In genomic region chrX:29671426-29671825, GRCh38 we compare ENCODE assay signal across 24 cellular contexts.
DNase-seq lines count a peak whose midpoint lies in the region; ATAC-seq, FAIRE-seq and TF ChIP-seq lines count a peak whose summit lies in the region.
"Had no signal": no experiment of that assay in that cellular context is flagged by ENCODE, and none has a peak within 500 bp of the region (broad histone marks: within the 10 kb centered on the region; RNA-seq: fewer than 3 reads in every experiment).

No MANE protein-coding gene starts in this region.

- CTCF ChIA-PET in IMR-90 (lab: Yijun Ruan, JAX): no interaction called here

- no peak overlapping the region; the same call in 1 of the 2 replicates for H3K14ac ChIP-seq in IMR-90 (replicated peaks; ENCODE audit: low read depth, low read length)

- no peaks in the 10 kb centered on the region for H3K79me2 ChIP-seq in astrocyte (ENCODE audit: insufficient read depth, low read length)

- no peak overlapping the region for H3K4me3 Mint-ChIP-seq in astrocyte (ENCODE audit: unreplicated experiment)
- H3K4me3 Mint-ChIP-seq: CD4-positive, alpha-beta T cell; GM23338 had no signal

- ATAC-seq in IMR-90 (ENCODE audit: low read depth): peak; percentile 35
- no peak for ATAC-seq in HG03175 (IDR thresholded peaks at IDR 0.05; ENCODE audit: unreplicated experiment)
- ATAC-seq: GM23338, HCT116 had no signal

- no peaks in the 10 kb centered on the region for H3K27me3 ChIP-seq in IMR-90 (ENCODE audit: control insufficient read depth, insufficient read depth, low read length)
- no peaks in the 10 kb centered on the region for H3K27me3 ChIP-seq in astrocyte (ENCODE audit: insufficient read depth, low read length)
- H3K27me3 ChIP-seq in colonic mucosa: no peaks in the 10 kb centered on the region
- H3K27me3 ChIP-seq: BLaER1 treated with 17β-estradiol and CSF1 and Interleukin-3, amounts not matched to agents 10 nM and 100 nM; SJSA1 had no signal

- TF ChIP-seq RAD21 in IMR-90 (IDR thresholded peaks at IDR 0.05; ENCODE audit: low read length): no peak

- H4K5ac ChIP-seq in IMR-90 (ENCODE audit: low read depth, low read length): no peak overlapping the region

- H3K9ac ChIP-seq in IMR-90 (ENCODE audit: low read depth, low read length) (no peak overlapping the region), astrocyte (ENCODE audit: low read length) (no peak overlapping the region), colonic mucosa (ENCODE audit: low read depth in 2 of 2, low read length in 2 of 2) (no peak overlapping the region)
- H3K9ac ChIP-seq: BLaER1 treated with 17β-estradiol and CSF1 and Interleukin-3, amounts not matched to agents 10 nM and 100 nM had no signal

- H2AFZ ChIP-seq in IMR-90 (replicated peaks; ENCODE audit: low read length, poor library complexity) (no peak overlapping the region), astrocyte (ENCODE audit: low read depth, low read length) (no peak overlapping the region)
- H2AFZ ChIP-seq: GM23338 had no signal

- DNase-seq in IMR-90 (peak; percentile 62), astrocyte (ENCODE audit: low read depth) (peak; percentile 27), fibroblast of gingiva (ENCODE audit: low read depth) (peak; percentile 19), NK-92 (lab: John Stamatoyannopoulos, UW; ENCODE audit: unreplicated experiment) (no peak), colonic mucosa (no peak)
- no peak for DNase-seq in activated CD8-positive, alpha-beta memory T cell treated with anti-CD3 and anti-CD28 coated beads, Interleukin-2, amount 50 U/mL, for 48 hours
- DNase-seq: AML-193; CD4-positive, alpha-beta T cell; COR-L47; DMS53; Karpas-422; MV-4-11; NCI-H1105 treated with DMSO at 0.1 percent for 48 hours; NCI-H2029 treated with DMSO at 0.1 percent for 48 hours; NCI-H526 treated with DMSO at 0.1 percent for 48 hours; Right ventricle myocardium superior; RPMI8226 had no signal

- intact Hi-C loops in IMR-90 (cut with micrococcal nuclease) (no loop called here), colonic mucosa (cut with DNase I) (no loop called here)

- dilution Hi-C loops in IMR-90 (cut with HindIII; ENCODE audit: low sequenced_read_pairs, unreplicated experiment): no loop called here

- TF ChIP-seq CTCF in IMR-90 (conservative IDR thresholded peaks at IDR 0.05; ENCODE audit: low read depth, low read length) (no peak), astrocyte (IDR thresholded peaks at IDR 0.05; ENCODE audit: insufficient read depth, low read depth, low read length) (no peak), colonic mucosa (IDR thresholded peaks at IDR 0.05) (no peak)

- no TSS peak for BruUV-seq in IMR-90 (replicated peaks; lab: Mats Ljungman, UMichigan)

- in situ Hi-C loops in IMR-90 (cut with MboI; ENCODE audit: low sequenced_read_pairs): no loop called here

- H2AK9ac ChIP-seq in IMR-90 (replicated peaks; ENCODE audit: low read depth, low read length, poor library complexity): no peak overlapping the region

- H3K36me3 Mint-ChIP-seq in astrocyte (ENCODE audit: low read depth, unreplicated experiment): no peaks in the 10 kb centered on the region

- H3K27ac ChIP-seq in IMR-90 (ENCODE audit: insufficient read depth, low read length): no peak overlapping the region
- H3K27ac ChIP-seq in astrocyte (ENCODE audit: low read depth, low read length): no peak overlapping the region
- H3K27ac ChIP-seq in colonic mucosa: no peak overlapping the region
- H3K27ac ChIP-seq: BLaER1 treated with 17β-estradiol and CSF1 and Interleukin-3, amounts not matched to agents 10 nM and 100 nM; SJSA1 had no signal

- no peak overlapping the region for H3K23ac ChIP-seq in IMR-90 (ENCODE audit: low read depth, low read length)

- no peaks in the 10 kb centered on the region for H3K9me3 Mint-ChIP-seq in astrocyte (ENCODE audit: unreplicated experiment)
- H3K9me3 Mint-ChIP-seq: GM23338 had no signal

- H3K27ac Mint-ChIP-seq in astrocyte (ENCODE audit: unreplicated experiment): no peak overlapping the region
- H3K27ac Mint-ChIP-seq: CD4-positive, alpha-beta T cell; GM23338 had no signal

- H2BK20ac ChIP-seq in IMR-90 (ENCODE audit: low read depth, low read length): no peak overlapping the region

- peak; percentile 26 for FAIRE-seq in astrocyte (lab: Jason Lieb, UNC)
- FAIRE-seq: A204.1, G401.6 had no signal

- H3K4me3 ChIP-seq in IMR-90 (ENCODE audit: insufficient read depth, low read depth, low read length): no peak overlapping the region
- H3K4me3 ChIP-seq in astrocyte (ENCODE audit: insufficient read depth, low read depth, low read length): no peak overlapping the region
- H3K4me3 ChIP-seq in colonic mucosa: no peak overlapping the region
- H3K4me3 ChIP-seq: BLaER1 treated with 17β-estradiol and CSF1 and Interleukin-3, amounts not matched to agents 10 nM and 100 nM; GM23338; SJSA1 had no signal

- H4K8ac ChIP-seq in IMR-90 (ENCODE audit: low read depth in 2 of 2, low read length in 2 of 2): no peak overlapping the region

- H4K20me1 ChIP-seq in IMR-90 (ENCODE audit: insufficient read depth, low read length): no peaks in the 10 kb centered on the region
- no peaks in the 10 kb centered on the region for H4K20me1 ChIP-seq in astrocyte (ENCODE audit: insufficient read depth, low read length)
- H4K20me1 ChIP-seq: BLaER1 treated with 17β-estradiol and CSF1 and Interleukin-3, amounts not matched to agents 10 nM and 100 nM had no signal

- H3K56ac ChIP-seq in IMR-90 (ENCODE audit: extremely low read depth, insufficient read depth, low read length): no peak overlapping the region

- no peaks in the 10 kb centered on the region for H3K79me1 ChIP-seq in IMR-90 (ENCODE audit: low read depth in 1 of 2, low read length in 2 of 2)

- H2BK5ac ChIP-seq in IMR-90 (ENCODE audit: low read depth, low read length, poor library complexity, severe bottlenecking): no peak overlapping the region

- no peaks in the 10 kb centered on the region for H3K9me3 ChIP-seq in IMR-90 (ENCODE audit: control insufficient read depth, insufficient read depth, low read length)
- no peaks in the 10 kb centered on the region for H3K9me3 ChIP-seq in astrocyte (ENCODE audit: insufficient read depth, low read depth, low read length)
- H3K9me3 ChIP-seq in colonic mucosa: no peaks in the 10 kb centered on the region
- H3K9me3 ChIP-seq: BLaER1 treated with 17β-estradiol and CSF1 and Interleukin-3, amounts not matched to agents 10 nM and 100 nM; SJSA1 had no signal

- H3K36me3 ChIP-seq in IMR-90 (ENCODE audit: control insufficient read depth, insufficient read depth, low read length) (no peaks in the 10 kb centered on the region), astrocyte (ENCODE audit: insufficient read depth, low read length) (no peaks in the 10 kb centered on the region), colonic mucosa (no peaks in the 10 kb centered on the region)
- H3K36me3 ChIP-seq: BLaER1 treated with 17β-estradiol and CSF1 and Interleukin-3, amounts not matched to agents 10 nM and 100 nM; SJSA1 had no signal

- no peaks in the 10 kb centered on the region for H3K9me1 ChIP-seq in IMR-90 (ENCODE audit: insufficient read depth, low read length)

- no peak for TF ChIP-seq POLR2A in IMR-90 (IDR thresholded peaks at IDR 0.05; ENCODE audit: low read depth, low read length)

- no peak overlapping the region for H4K91ac ChIP-seq in IMR-90 (ENCODE audit: insufficient read depth, low read depth, low read length)

- POLR2A ChIA-PET in IMR-90 (lab: Charles Lee; ENCODE audit: unreplicated experiment): no interaction called here

- no peak overlapping the region; the same call in 2 of the 3 replicates for H2BK15ac ChIP-seq in IMR-90 (ENCODE audit: low read depth, low read length)

- H3K4me2 ChIP-seq in IMR-90 (ENCODE audit: low read depth, low read length) (no peak overlapping the region), astrocyte (ENCODE audit: low read length) (no peak overlapping the region)
- H3K4me2 ChIP-seq: BLaER1 treated with 17β-estradiol and CSF1 and Interleukin-3, amounts not matched to agents 10 nM and 100 nM; GM23338 had no signal

- no peaks in the 10 kb centered on the region for H3K4me1 ChIP-seq in IMR-90 (ENCODE audit: control insufficient read depth, insufficient read depth, low read length)
- H3K4me1 ChIP-seq in astrocyte (ENCODE audit: insufficient read depth, low read length): no peaks in the 10 kb centered on the region
- no peaks in the 10 kb centered on the region for H3K4me1 ChIP-seq in colonic mucosa
- H3K4me1 ChIP-seq: BLaER1 treated with 17β-estradiol and CSF1 and Interleukin-3, amounts not matched to agents 10 nM and 100 nM; SJSA1 had no signal

- H3K4ac ChIP-seq in IMR-90 (ENCODE audit: low read depth, low read length): peak overlapping the region; percentile 72; the same call in 1 of the 2 replicates

- no peak overlapping the region for H2BK120ac ChIP-seq in IMR-90 (ENCODE audit: low read depth, low read length)

- WGBS in IMR-90 (ENCODE audit: extremely low coverage in 2 of 2, insufficient read length in 1 of 2), 2 experiments: no CpG with 5 or more reads among the region's 5 CpGs

- no peak overlapping the region for H3K18ac ChIP-seq in IMR-90 (ENCODE audit: low read depth, low read length)

- no peaks in the 10 kb centered on the region for H3K27me3 Mint-ChIP-seq in astrocyte (ENCODE audit: low read depth, unreplicated experiment)
- H3K27me3 Mint-ChIP-seq: CD4-positive, alpha-beta T cell had no signal

- no peaks in the 10 kb centered on the region for H3K4me1 Mint-ChIP-seq in astrocyte (ENCODE audit: low read depth, unreplicated experiment)
- H3K4me1 Mint-ChIP-seq: GM23338 had no signal

- H2AK5ac ChIP-seq in IMR-90 (ENCODE audit: low read depth, low read length): peak overlapping the region; percentile 73; the same call in 1 of the 2 replicates

TF ChIP-seq in IMR-90, 13 proteins besides CTCF, POLR2A, EP300 and RAD21:
- TF ChIP-seq FOS (IDR thresholded peaks at IDR 0.05; ENCODE audit: low read depth, low read length): no peak

Comparison
In these comparisons a context has a peak if more than half of its experiments do, and no peak if none do; other contexts are left out.
1. DNase-seq: peak in IMR-90 (single experiment), astrocyte (single experiment) and fibroblast of gingiva (single experiment); none in NK-92 (single experiment), colonic mucosa (single experiment) and activated CD8-positive, alpha-beta memory T cell treated with anti-CD3 and anti-CD28 coated beads, Interleukin-2, amount 50 U/mL, for 48 hours (single experiment).